Comparison of ENCODE assay signal across 8 cellular contexts in the genomic region with DNA sequence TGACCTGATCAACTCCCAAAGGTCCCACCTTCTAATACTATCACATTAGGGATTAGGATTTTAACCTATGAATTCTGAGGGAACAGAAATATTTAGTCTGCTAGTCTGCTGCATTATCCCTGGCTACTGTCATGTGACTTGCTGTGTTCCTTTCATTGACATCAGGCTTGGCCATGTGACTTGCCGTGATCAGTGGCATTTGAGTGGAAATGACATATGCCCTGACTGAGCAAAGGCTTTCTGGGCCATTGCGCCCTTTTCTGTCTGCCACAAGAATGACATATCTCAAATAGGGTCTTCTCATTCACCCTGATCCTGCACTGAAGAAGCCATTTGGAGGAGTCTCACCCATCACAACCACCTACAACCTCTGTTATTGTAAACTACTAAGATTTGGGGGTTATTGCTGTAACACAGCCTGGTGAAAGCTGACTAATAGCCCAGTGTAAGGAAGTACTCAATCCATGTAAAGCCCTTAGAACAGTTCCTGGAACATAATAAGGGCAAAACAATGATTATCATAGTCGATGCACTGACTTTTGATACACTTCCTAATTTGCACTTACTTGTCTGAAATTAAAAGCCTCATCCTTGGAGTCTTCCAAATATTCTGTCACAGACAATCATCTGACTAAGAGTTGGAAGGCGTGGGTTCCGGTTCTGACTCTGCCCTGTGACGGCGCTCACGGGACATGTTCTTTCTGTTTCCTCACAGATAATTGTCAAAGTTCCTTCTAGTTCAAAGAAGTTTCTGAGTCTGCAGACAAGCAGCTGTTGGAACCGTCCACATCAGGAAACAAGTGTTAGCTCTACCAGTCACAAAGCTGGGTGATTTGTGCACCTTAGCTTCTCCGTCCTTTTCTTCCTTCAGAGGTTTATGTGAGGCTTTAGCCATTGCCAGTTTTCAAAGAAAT. TPM values are rescaled to one million over a fixed set of nuclear protein-coding genes. Genes with fewer than 3 reads are reported as not detected.
DNase-seq lines count a peak whose midpoint lies in the region; ATAC-seq, FAIRE-seq and TF ChIP-seq lines count a peak whose summit lies in the region.

No MANE protein-coding gene starts in this region.

- peaks cover 6% of the 10 kb centered on the region for H3K27me3 Mint-ChIP-seq in activated CD4-positive, alpha-beta T cell treated with anti-CD3 and anti-CD28 coated beads, Interleukin-2, amount 10 ng/mL, durations not matched to agents 7 days and 5 days

- H3K4me3 ChIP-seq in endothelial cell of umbilical vein (replicated peaks in 1 of 3; ENCODE audit: insufficient read depth in 1 of 3, low read depth in 1 of 3, low read length in 3 of 3) (no peak overlapping the region), skeletal muscle satellite cell (ENCODE audit: low read length) (no peak overlapping the region)

- peak overlapping the region; percentile 83 for H3K27ac Mint-ChIP-seq in activated CD4-positive, alpha-beta T cell treated with anti-CD3 and anti-CD28 coated beads, Interleukin-2, amount 10 ng/mL, durations not matched to agents 7 days and 5 days

- H3K4me1 Mint-ChIP-seq in activated CD4-positive, alpha-beta T cell treated with anti-CD3 and anti-CD28 coated beads, Interleukin-2, amount 10 ng/mL, durations not matched to agents 7 days and 5 days, result peaks cover 37% of the 10 kb centered on the region

- CTCF ChIA-PET in activated CD4-positive, alpha-beta T cell treated with anti-CD3 and anti-CD28 coated beads, Interleukin-2, amount 10 ng/mL, durations not matched to agents 7 days and 5 days (lab: Charles Lee), result interaction anchor here (0.8 to 0.9 kb wide), 2 partner anchors 10 to 12 kb away, joined by 3 to 4 read pairs; no protein-coding TSS in a partner anchor
- CTCF ChIA-PET in endothelial cell of umbilical vein (lab: Charles Lee), result no interaction called here

- in situ Hi-C loops in ACHN (cut with HindIII; ENCODE audit: low pct_ligation_motif_present, low pct_unique_long_range_greater_than_20kb, low sequenced_read_pairs), result no loop called here

- H3K79me2 ChIP-seq in endothelial cell of umbilical vein (ENCODE audit: control insufficient read depth, insufficient read depth, low read length), result no peaks in the 10 kb centered on the region

- no peak overlapping the region for H3K27ac ChIP-seq in endothelial cell of umbilical vein (ENCODE audit: insufficient read depth, low read depth, low read length)

- H3K9ac ChIP-seq in endothelial cell of umbilical vein (replicated peaks; ENCODE audit: extremely low read depth, insufficient read depth, low read length) (no peak overlapping the region), skeletal muscle satellite cell (ENCODE audit: low read depth, low read length) (no peak overlapping the region)

- no peaks in the 10 kb centered on the region for H3K9me1 ChIP-seq in endothelial cell of umbilical vein (replicated peaks; ENCODE audit: control insufficient read depth, extremely low read depth, insufficient read depth, low read length)

- H3K9me3 Mint-ChIP-seq in activated CD4-positive, alpha-beta T cell treated with anti-CD3 and anti-CD28 coated beads, Interleukin-2, amount 10 ng/mL, durations not matched to agents 7 days and 5 days, result no peaks in the 10 kb centered on the region

- H3K4me2 ChIP-seq in endothelial cell of umbilical vein (ENCODE audit: insufficient read depth, low read length) (no peak overlapping the region), skeletal muscle satellite cell (ENCODE audit: low read length) (peak overlapping the region; percentile 36)

- no peaks in the 10 kb centered on the region for H3K4me1 ChIP-seq in endothelial cell of umbilical vein (ENCODE audit: control insufficient read depth, extremely low read depth, insufficient read depth, low read length)
- H3K4me1 ChIP-seq in skeletal muscle satellite cell (ENCODE audit: control insufficient read depth, insufficient read depth, low read length), result no peaks in the 10 kb centered on the region

- no peak for TF ChIP-seq POLR2A in endothelial cell of umbilical vein (IDR thresholded peaks at IDR 0.05; ENCODE audit: low read depth, low read length)

- H3K27me3 ChIP-seq in endothelial cell of umbilical vein (ENCODE audit: control insufficient read depth in 2 of 2, insufficient read depth in 2 of 2, low read length in 2 of 2) (no peaks in the 10 kb centered on the region), skeletal muscle satellite cell (ENCODE audit: control insufficient read depth, insufficient read depth, low read length) (peaks cover 11% of the 10 kb centered on the region)

- FAIRE-seq in endothelial cell of umbilical vein (lab: Jason Lieb, UNC), result peak; percentile 26

- POLR2A ChIA-PET in activated CD4-positive, alpha-beta T cell treated with anti-CD3 and anti-CD28 coated beads, Interleukin-2, amount 10 ng/mL, durations not matched to agents 7 days and 5 days (lab: Charles Lee), result no interaction called here
- POLR2A ChIA-PET in endothelial cell of umbilical vein (lab: Charles Lee), result no interaction called here

- H3K9me3 ChIP-seq in endothelial cell of umbilical vein (replicated peaks; ENCODE audit: control insufficient read depth, insufficient read depth, low read length), result no peaks in the 10 kb centered on the region
- no peaks in the 10 kb centered on the region for H3K9me3 ChIP-seq in skeletal muscle satellite cell (replicated peaks; ENCODE audit: low read length)

- intact Hi-C loops in endothelial cell of umbilical vein (cut with micrococcal nuclease), result no loop called here

- no TSS peak for BruUV-seq in endothelial cell of umbilical vein (replicated peaks; lab: Mats Ljungman, UMichigan)

- DNase-seq in activated CD4-positive, alpha-beta T cell treated with anti-CD3 and anti-CD28 coated beads, Interleukin-2, amount 10 ng/mL, durations not matched to agents 7 days and 5 days, result peak; percentile 70
- DNase-seq in endothelial cell of umbilical vein (ENCODE audit: low read depth, low spot score), result peak; percentile 9
- no peak for DNase-seq in glomerular visceral epithelial cell (ENCODE audit: extremely low spot score)
- DNase-seq in ACHN, result no peak
- no peak for DNase-seq in HK-2 (ENCODE audit: unreplicated experiment)

- peak; percentile 54 for ATAC-seq in GM18858 (IDR thresholded peaks at IDR 0.05; ENCODE audit: unreplicated experiment)
- ATAC-seq in HG03175 (IDR thresholded peaks at IDR 0.05; ENCODE audit: unreplicated experiment), result peak; percentile 49

- H3K36me3 ChIP-seq in endothelial cell of umbilical vein (ENCODE audit: control insufficient read depth in 2 of 2, extremely low read depth in 1 of 2, insufficient read depth in 2 of 2, low read length in 2 of 2), result no peaks in the 10 kb centered on the region
- no peaks in the 10 kb centered on the region for H3K36me3 ChIP-seq in skeletal muscle satellite cell (ENCODE audit: insufficient read depth, low read length)

- no peaks in the 10 kb centered on the region for H3K36me3 Mint-ChIP-seq in activated CD4-positive, alpha-beta T cell treated with anti-CD3 and anti-CD28 coated beads, Interleukin-2, amount 10 ng/mL, durations not matched to agents 7 days and 5 days (ENCODE audit: low read depth)

- peak overlapping the region; percentile 17 for H3K4me3 Mint-ChIP-seq in activated CD4-positive, alpha-beta T cell treated with anti-CD3 and anti-CD28 coated beads, Interleukin-2, amount 10 ng/mL, durations not matched to agents 7 days and 5 days

- dilution Hi-C loops in endothelial cell of umbilical vein (cut with MboI; ENCODE audit: extremely low pct_ligation_motif_present, low sequenced_read_pairs), result no loop called here

- TF ChIP-seq CTCF in endothelial cell of umbilical vein (IDR thresholded peaks at IDR 0.05; ENCODE audit: extremely low read depth in 1 of 2, insufficient read depth in 1 of 2, low read depth in 1 of 2, low read length in 2 of 2), result no peak

- no peaks in the 10 kb centered on the region for H4K20me1 ChIP-seq in endothelial cell of umbilical vein (replicated peaks; ENCODE audit: control insufficient read depth, extremely low read depth, insufficient read depth, low read length)

- H2AFZ ChIP-seq in endothelial cell of umbilical vein (ENCODE audit: low read depth, low read length), result no peak overlapping the region

TF ChIP-seq in endothelial cell of umbilical vein, 7 proteins besides CTCF, POLR2A, EP300 and RAD21:
- no peak for TF ChIP-seq GATA2 (IDR thresholded peaks at IDR 0.05; ENCODE audit: insufficient read depth, insufficient read length, low read depth, low read length)
- no peak for TF ChIP-seq MYC (IDR thresholded peaks at IDR 0.05; ENCODE audit: low read depth, low read length)
- no peak for TF ChIP-seq FOS (IDR thresholded peaks at IDR 0.05; ENCODE audit: borderline replicate concordance, insufficient read depth, low read length)
- no peak for TF ChIP-seq EZH2 (IDR thresholded peaks at IDR 0.05; ENCODE audit: borderline replicate concordance, low read depth, low read length, severe bottlenecking)
- TF ChIP-seq, protein P1, sequence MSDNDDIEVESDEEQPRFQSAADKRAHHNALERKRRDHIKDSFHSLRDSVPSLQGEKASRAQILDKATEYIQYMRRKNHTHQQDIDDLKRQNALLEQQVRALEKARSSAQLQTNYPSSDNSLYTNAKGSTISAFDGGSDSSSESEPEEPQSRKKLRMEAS (IDR thresholded peaks at IDR 0.05; ENCODE audit: insufficient read depth, insufficient read length), result no peak
- no peak for TF ChIP-seq JUN (IDR thresholded peaks at IDR 0.05; ENCODE audit: borderline replicate concordance, insufficient read depth, insufficient read length, low read depth)
- TF ChIP-seq POLR2AphosphoS5 (IDR thresholded peaks at IDR 0.05; ENCODE audit: insufficient read depth, low read depth, low read length), result no peak
TF ChIP-seq in endothelial cell of umbilical vein: peak in this region for 0.

RNA-seq across cellular contexts. Expression of gene RASGEF1B, which starts 33.2 kb away (rescaled TPM):
- 1 to 10 TPM; 2.7 TPM for total RNA-seq in activated CD4-positive, alpha-beta T cell treated with anti-CD3 and anti-CD28 coated beads, Interleukin-2, amount 10 ng/mL, durations not matched to agents 7 days and 5 days
- total RNA-seq in endothelial cell of umbilical vein, result not detected in 2 replicates
- not detected in 2 replicates for polyA plus RNA-seq in endothelial cell of umbilical vein
- not detected in 2 replicates for polyA plus RNA-seq in endothelial cell of umbilical vein (2011; cell fraction: cytosol; rRNA removed)
- 0.05 and 0.06 TPM in 2 replicates for polyA plus RNA-seq in endothelial cell of umbilical vein (2011; cell fraction: nucleus; rRNA removed)
- polyA plus RNA-seq in endothelial cell of umbilical vein (2012), result not detected in 2 replicates
- polyA minus RNA-seq in endothelial cell of umbilical vein, result 0.04 TPM in 1 of 2 replicates, not detected in the other
- not detected for polyA minus RNA-seq in endothelial cell of umbilical vein (2011; cell fraction: cytosol; rRNA and poly(A)+ RNA removed)
- 1.2 TPM in 1 of 2 replicates, not detected in the other for polyA minus RNA-seq in endothelial cell of umbilical vein (2011; cell fraction: nucleus; rRNA and poly(A)+ RNA removed)
- total RNA-seq in skeletal muscle satellite cell (2012; rRNA removed), result 0.87 and 2.5 TPM in 2 replicates

Comparison
In these comparisons a context has a peak if more than half of its experiments do, and no peak if none do; other contexts are left out.
1. DNase-seq: peak in activated CD4-positive, alpha-beta T cell treated with anti-CD3 and anti-CD28 coated beads, Interleukin-2, amount 10 ng/mL, durations not matched to agents 7 days and 5 days (single experiment) and endothelial cell of umbilical vein (single experiment); none in glomerular visceral epithelial cell (single experiment), ACHN (single experiment) and HK-2 (single experiment).